16 cellular contexts compared by ENCODE assay signal in genomic region chr5:111697215-111697614, GRCh38. TPM values are rescaled to one million over a fixed set of nuclear protein-coding genes. Genes with fewer than 3 reads are reported as not detected.
DNase-seq lines count a peak whose midpoint lies in the region; ATAC-seq and TF ChIP-seq lines count a peak whose summit lies in the region.
"Had no signal": no experiment of that assay in that cellular context is flagged by ENCODE, and none has a peak within 500 bp of the region (broad histone marks: within the 10 kb centered on the region; RNA-seq: fewer than 3 reads in every experiment).

No MANE protein-coding gene starts in this region.

- no peaks in the 10 kb centered on the region for H3K79me1 ChIP-seq in H9 (ENCODE audit: insufficient read depth, low read depth, low read length, poor library complexity, severe bottlenecking)

- H3K27ac ChIP-seq in right cardiac atrium (ENCODE audit: low read length) (no peak overlapping the region), H9 (ENCODE audit: insufficient read length, low read depth, low read length) (no peak overlapping the region), transverse colon (no peak overlapping the region)
- H3K27ac ChIP-seq: heart right ventricle, stomach had no signal

- no peak overlapping the region for H3K9ac ChIP-seq in H9 (ENCODE audit: extremely low read depth, insufficient read length, low read length)

- H3K27ac Mint-ChIP-seq in H9, result no peak overlapping the region
- H3K27ac Mint-ChIP-seq: activated CD8-positive, alpha-beta memory T cell treated with anti-CD3 and anti-CD28 coated beads, Interleukin-2, amount 10 ng/mL, durations not matched to agents 7 days and 5 days; activated naive CD8-positive, alpha-beta T cell treated with anti-CD3 and anti-CD28 coated beads for 36 hours had no signal

- no peak overlapping the region for H2AFZ ChIP-seq in H9 (ENCODE audit: low read length)

- H3K27me3 Mint-ChIP-seq in H9 (ENCODE audit: low read depth), result no peaks in the 10 kb centered on the region
- H3K27me3 Mint-ChIP-seq: activated naive CD8-positive, alpha-beta T cell treated with anti-CD3 and anti-CD28 coated beads for 36 hours had no signal

- no peak overlapping the region for H3K14ac ChIP-seq in H9 (ENCODE audit: insufficient read depth, low read length)

- H3T11ph ChIP-seq in H9 (ENCODE audit: low read length), result no peak overlapping the region

- no peaks in the 10 kb centered on the region for H4K20me1 ChIP-seq in H9 (ENCODE audit: control insufficient read depth, insufficient read depth, insufficient read length)

- no peak overlapping the region for H2BK12ac ChIP-seq in H9 (ENCODE audit: insufficient read length, low read depth, low read length)

- no peak overlapping the region for H3K4me3 Mint-ChIP-seq in H9
- H3K4me3 Mint-ChIP-seq: activated CD8-positive, alpha-beta memory T cell treated with anti-CD3 and anti-CD28 coated beads, Interleukin-2, amount 10 ng/mL, durations not matched to agents 7 days and 5 days; activated naive CD8-positive, alpha-beta T cell treated with anti-CD3 and anti-CD28 coated beads for 36 hours had no signal

- H3K56ac ChIP-seq in H9 (ENCODE audit: insufficient read length, low read depth, low read length), result no peak overlapping the region

- no peak overlapping the region for H2BK15ac ChIP-seq in H9 (ENCODE audit: low read depth, low read length)

- no peak overlapping the region for H3K4me3 ChIP-seq in right cardiac atrium (ENCODE audit: low read length)
- H3K4me3 ChIP-seq in transverse colon, result no peak overlapping the region
- H3K4me3 ChIP-seq: heart right ventricle, lung, stomach had no signal

- in situ Hi-C loops in transverse colon (cut with MboI; ENCODE audit: low pct_ligation_motif_present in 1 of 4, low pct_unique_long_range_greater_than_20kb in 1 of 4, low sequenced_read_pairs in 3 of 4), result no loop called here

- no peak overlapping the region for H4K5ac ChIP-seq in H9 (ENCODE audit: insufficient read length, low read depth, low read length)

- no peak overlapping the region for H4K91ac ChIP-seq in H9 (ENCODE audit: insufficient read length, low read depth, low read length)

- H4K8ac ChIP-seq in H9 (replicated peaks; ENCODE audit: insufficient read length, low read depth, low read length), result no peak overlapping the region

- no peak for TF ChIP-seq POLR2A in transverse colon (IDR thresholded peaks at IDR 0.05)

- TF ChIP-seq CTCF in H9 (conservative IDR thresholded peaks at IDR 0.05) (no peak), transverse colon (IDR thresholded peaks at IDR 0.05) (no peak)

- H3K79me2 ChIP-seq in H9 (ENCODE audit: insufficient read depth, low read length), result no peaks in the 10 kb centered on the region

- peak; percentile 50 to 55 for ATAC-seq in right cardiac atrium
- no peak for ATAC-seq in HG03280 (IDR thresholded peaks at IDR 0.05; ENCODE audit: unreplicated experiment)
- ATAC-seq: activated CD8-positive, alpha-beta memory T cell treated with anti-CD3 and anti-CD28 coated beads, Interleukin-2, amount 10 ng/mL, durations not matched to agents 7 days and 5 days; Panc1 had no signal

- H3K23ac ChIP-seq in H9 (ENCODE audit: insufficient read length, low read depth, low read length), result no peak overlapping the region

- no peaks in the 10 kb centered on the region for H3K9me3 Mint-ChIP-seq in H9
- H3K9me3 Mint-ChIP-seq: activated naive CD8-positive, alpha-beta T cell treated with anti-CD3 and anti-CD28 coated beads for 36 hours had no signal

- 13% methylated on average over 6 of the region's 6 CpGs for WGBS in right cardiac atrium
- no CpG with 5 or more reads among the region's 6 CpGs for WGBS in H9 (ENCODE audit: extremely low coverage, insufficient read length, low lambda C conversion rate)
- WGBS in transverse colon (ENCODE audit: low coverage in 1 of 2), 2 donors, result 47 to 63% methylated on average over 6 of the region's 6 CpGs

- no peak overlapping the region for H3K18ac ChIP-seq in H9 (ENCODE audit: insufficient read length, low read depth, low read length)

- DNase-seq in COLO668 (lab: John Stamatoyannopoulos, UW; ENCODE audit: unreplicated experiment) (peak; percentile 4), HT-29 (ENCODE audit: low spot score) (peak; percentile 22), NCI-H748 (lab: John Stamatoyannopoulos, UW; ENCODE audit: unreplicated experiment) (peak; percentile 83), right cardiac atrium (no peak), H9 (no peak), transverse colon (no peak), HCEC 1CT (no peak)
- DNase-seq: activated CD8-positive, alpha-beta memory T cell treated with anti-CD3 and anti-CD28 coated beads, Interleukin-2, amount 10 ng/mL, durations not matched to agents 7 days and 5 days; activated naive CD8-positive, alpha-beta T cell treated with anti-CD3 and anti-CD28 coated beads for 36 hours; MV-4-11; stomach; T-helper 9 cell had no signal

- no peak for TF ChIP-seq EP300 in transverse colon (IDR thresholded peaks at IDR 0.05; ENCODE audit: low read depth)

- H3K4me1 ChIP-seq in right cardiac atrium (ENCODE audit: control insufficient read depth, insufficient read depth, low read length), result no peaks in the 10 kb centered on the region
- H3K4me1 ChIP-seq in H9 (ENCODE audit: insufficient read depth, low read length), result no peaks in the 10 kb centered on the region
- H3K4me1 ChIP-seq in transverse colon, result no peaks in the 10 kb centered on the region

- no peaks in the 10 kb centered on the region for H3K23me2 ChIP-seq in H9 (ENCODE audit: insufficient read length, low read depth, low read length, poor library complexity, severe bottlenecking)

- no peak overlapping the region for H3K4ac ChIP-seq in H9 (ENCODE audit: low read depth, low read length)

- no peak overlapping the region for H2BK20ac ChIP-seq in H9 (ENCODE audit: low read depth, low read length, poor library complexity, severe bottlenecking)

- H3K9me3 ChIP-seq in right cardiac atrium (ENCODE audit: control insufficient read depth, low read length), result no peaks in the 10 kb centered on the region
- H3K9me3 ChIP-seq in H9 (ENCODE audit: control insufficient read depth, low read depth, low read length), result no peaks in the 10 kb centered on the region
- H3K9me3 ChIP-seq in transverse colon, result no peaks in the 10 kb centered on the region
- H3K9me3 ChIP-seq: heart right ventricle, stomach had no signal

- H3K36me3 Mint-ChIP-seq in H9 (ENCODE audit: insufficient read depth in 1 of 3, low read depth in 3 of 3), result no peaks in the 10 kb centered on the region
- H3K36me3 Mint-ChIP-seq: activated CD8-positive, alpha-beta memory T cell treated with anti-CD3 and anti-CD28 coated beads, Interleukin-2, amount 10 ng/mL, durations not matched to agents 7 days and 5 days; activated naive CD8-positive, alpha-beta T cell treated with anti-CD3 and anti-CD28 coated beads for 36 hours had no signal

- no peaks in the 10 kb centered on the region for H3K36me3 ChIP-seq in transverse colon
- H3K36me3 ChIP-seq: heart right ventricle, stomach had no signal

- no peak overlapping the region for H3K4me2 ChIP-seq in H9 (ENCODE audit: insufficient read depth, insufficient read length, low read length)

- intact Hi-C loops in right cardiac atrium (cut with DNase I) (no loop called here), transverse colon (cut with DNase I; ENCODE audit: low total_unique reads) (no loop called here)

- H2BK5ac ChIP-seq in H9 (ENCODE audit: insufficient read length, low read length), result no peak overlapping the region

- no peak overlapping the region for H2BK120ac ChIP-seq in H9 (ENCODE audit: low read depth, low read length, poor library complexity, severe bottlenecking)

- H3K4me1 Mint-ChIP-seq in H9, result peaks cover 12 to 15% of the 10 kb centered on the region in 2 experiments
- H3K4me1 Mint-ChIP-seq: activated CD8-positive, alpha-beta memory T cell treated with anti-CD3 and anti-CD28 coated beads, Interleukin-2, amount 10 ng/mL, durations not matched to agents 7 days and 5 days; activated naive CD8-positive, alpha-beta T cell treated with anti-CD3 and anti-CD28 coated beads for 36 hours had no signal

- H3K27me3 ChIP-seq in right cardiac atrium (ENCODE audit: control insufficient read depth, insufficient read depth), result no peaks in the 10 kb centered on the region
- H3K27me3 ChIP-seq in H9 (ENCODE audit: insufficient read depth, low read length), result no peaks in the 10 kb centered on the region
- no peaks in the 10 kb centered on the region for H3K27me3 ChIP-seq in transverse colon
- H3K27me3 ChIP-seq: heart right ventricle, stomach had no signal

- no peak overlapping the region for H2AK5ac ChIP-seq in H9 (ENCODE audit: insufficient read length, low read length)

RNA-seq across cellular contexts. Expression of gene NREP, which starts 59.8 kb away (rescaled TPM):
- total RNA-seq in HT-29 (2014; rRNA removed; shearing (Covaris generic)), result 0.97 and 3.5 TPM in 2 replicates
- total RNA-seq in right cardiac atrium (10 to 100 TPM; 14.9 to 35.8 (median 32.4) TPM), H9 (2021) (159 and 163 TPM in 2 replicates), transverse colon (10 to 100 TPM in 2 of 4 donors, 1 to 10 TPM in 2; 6.0 to 42.0 (median 10.2) TPM)
- polyA plus RNA-seq in right cardiac atrium, result 26.3 TPM

Comparison
In these comparisons a context has a peak if more than half of its experiments do, and no peak if none do; other contexts are left out.
1. DNase-seq: peak in COLO668 (single experiment), HT-29 (single experiment) and NCI-H748 (single experiment); none in right cardiac atrium (0 of 3), H9 (single experiment), transverse colon (single experiment) and HCEC 1CT (single experiment).